Comparison of ENCODE assay signal across 16 cellular contexts in the genomic region with DNA sequence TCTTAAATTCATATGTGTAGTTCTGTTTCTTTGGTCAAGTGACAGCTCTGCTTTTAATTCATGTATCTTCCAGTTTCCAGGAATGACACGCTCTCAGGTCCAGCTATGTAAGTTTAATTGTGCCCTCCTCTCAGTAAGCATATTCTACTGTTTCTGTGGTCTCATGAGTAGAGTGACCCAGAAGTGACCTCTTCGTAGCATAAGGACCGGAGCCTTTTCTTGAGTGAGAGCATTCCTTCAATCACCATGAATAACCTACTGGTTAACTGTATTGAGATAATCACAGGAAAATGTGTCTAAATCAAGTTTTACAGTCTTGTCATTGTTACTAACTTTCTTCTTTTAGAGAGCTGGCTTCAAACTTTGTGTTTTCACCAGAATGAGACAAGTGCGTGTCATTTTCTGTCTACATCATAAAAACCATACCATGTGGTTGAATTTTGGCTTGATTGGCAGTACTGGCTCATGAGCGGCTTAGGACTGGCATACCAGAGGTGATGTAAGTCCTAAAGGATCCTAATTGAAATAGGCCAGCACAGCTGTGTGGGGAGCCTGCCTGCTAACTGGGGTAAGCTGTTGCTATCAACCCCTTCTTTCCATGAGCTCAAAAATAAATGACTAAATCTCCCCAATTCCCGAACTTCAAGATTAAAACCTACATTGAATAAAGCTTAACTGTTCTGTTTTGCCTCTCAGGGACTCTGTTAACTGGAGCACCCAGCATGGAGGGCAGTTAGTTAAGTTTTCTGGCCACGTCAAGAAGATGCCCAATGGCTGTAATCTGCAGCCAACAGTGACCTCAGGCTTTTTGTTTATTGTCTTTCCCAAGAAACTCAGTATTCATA. TPM values are rescaled to one million over a fixed set of nuclear protein-coding genes. Genes with fewer than 3 reads are reported as not detected.
DNase-seq lines count a peak whose midpoint lies in the region; ATAC-seq and TF ChIP-seq lines count a peak whose summit lies in the region.
"Had no signal": no experiment of that assay in that cellular context is flagged by ENCODE, and none has a peak within 500 bp of the region (broad histone marks: within the 10 kb centered on the region; RNA-seq: fewer than 3 reads in every experiment).

No MANE protein-coding gene starts in this region.

- H3K4me1 Mint-ChIP-seq in osteocyte (ENCODE audit: unreplicated experiment): peaks cover 18% of the 10 kb centered on the region
- H3K4me1 Mint-ChIP-seq: activated naive CD4-positive, alpha-beta T cell treated with anti-CD3 and anti-CD28 coated beads, Interleukin-2, amount 10 ng/mL, durations not matched to agents 7 days and 5 days had no signal

- H3K4me3 Mint-ChIP-seq in osteocyte (ENCODE audit: unreplicated experiment): no peak overlapping the region
- H3K4me3 Mint-ChIP-seq: activated CD8-positive, alpha-beta T cell treated with anti-CD3 and anti-CD28 coated beads, Interleukin-2, amount 10 ng/mL, durations not matched to agents 7 days and 5 days; activated naive CD4-positive, alpha-beta T cell treated with anti-CD3 and anti-CD28 coated beads, Interleukin-2, amount 10 ng/mL, durations not matched to agents 7 days and 5 days; CD4-positive, alpha-beta T cell had no signal

- peak overlapping the region; percentile 83 to 91 for H3K27ac ChIP-seq in SK-N-SH (ENCODE audit: low read depth in 2 of 2, low read length in 1 of 2)
- H3K27ac ChIP-seq: left lung, RWPE1 had no signal

- TF ChIP-seq RAD21 in SK-N-SH (IDR thresholded peaks at IDR 0.05; ENCODE audit: low read length): no peak

- H3K79me2 ChIP-seq in SK-N-SH (ENCODE audit: insufficient read depth): peaks cover 98% of the 10 kb centered on the region

- peak overlapping the region; percentile 82 for H3K9ac ChIP-seq in SK-N-SH

- H2AFZ ChIP-seq in SK-N-SH (ENCODE audit: low read depth): no peak overlapping the region

- H3K4me2 ChIP-seq in SK-N-SH: peak overlapping the region; percentile 84

- no peaks in the 10 kb centered on the region for H3K27me3 ChIP-seq in SK-N-SH (ENCODE audit: insufficient read depth)
- H3K27me3 ChIP-seq: left lung had no signal

- H3K9me3 Mint-ChIP-seq in osteocyte (ENCODE audit: unreplicated experiment): no peaks in the 10 kb centered on the region
- H3K9me3 Mint-ChIP-seq: activated naive CD4-positive, alpha-beta T cell treated with anti-CD3 and anti-CD28 coated beads, Interleukin-2, amount 10 ng/mL, durations not matched to agents 7 days and 5 days; CD4-positive, alpha-beta T cell had no signal

- TF ChIP-seq CTCF in SK-N-SH (IDR thresholded peaks at IDR 0.05): no peak
- no peak for TF ChIP-seq CTCF in fibroblast of villous mesenchyme (IDR thresholded peaks at IDR 0.05; ENCODE audit: insufficient read depth, low read depth, low read length)
- no peak for TF ChIP-seq CTCF in osteocyte (IDR thresholded peaks at IDR 0.05)

- H3K27ac Mint-ChIP-seq in osteocyte (ENCODE audit: unreplicated experiment): no peak overlapping the region
- H3K27ac Mint-ChIP-seq: activated CD8-positive, alpha-beta T cell treated with anti-CD3 and anti-CD28 coated beads, Interleukin-2, amount 10 ng/mL, durations not matched to agents 7 days and 5 days; activated naive CD4-positive, alpha-beta T cell treated with anti-CD3 and anti-CD28 coated beads, Interleukin-2, amount 10 ng/mL, durations not matched to agents 7 days and 5 days; CD4-positive, alpha-beta T cell had no signal

- CTCF ChIA-PET in SK-N-SH (lab: Yijun Ruan, JAX): interaction anchor here (1.1 kb wide), 1 partner anchor 14 kb away, joined by 3 read pairs; no protein-coding TSS in a partner anchor

- no peaks in the 10 kb centered on the region for H3K9me2 ChIP-seq in SK-N-SH

- DNase-seq in EH (ENCODE audit: low read depth) (peak; percentile 96), SK-N-SH (no peak), fibroblast of villous mesenchyme (ENCODE audit: low read depth) (peak; percentile 38), skeletal muscle cell (ENCODE audit: low read depth) (peak; percentile 77), osteocyte (ENCODE audit: extremely low spot score, unreplicated experiment) (no peak), GF-D8 (lab: John Stamatoyannopoulos, UW) (no peak)
- DNase-seq: activated CD8-positive, alpha-beta T cell treated with anti-CD3 and anti-CD28 coated beads, Interleukin-2, amount 10 ng/mL, durations not matched to agents 7 days and 5 days; activated naive CD4-positive, alpha-beta T cell treated with anti-CD3 and anti-CD28 coated beads, Interleukin-2, amount 10 ng/mL, durations not matched to agents 7 days and 5 days; CD4-positive, alpha-beta T cell; glutamatergic neuron; left lung; NCI-H1092; NCI-H446 had no signal

- no peaks in the 10 kb centered on the region for H3K9me3 ChIP-seq in SK-N-SH
- H3K9me3 ChIP-seq: left lung had no signal

- peak in 1 of 2 experiments; percentile 63; a peak in 1 of 4 replicates for TF ChIP-seq EP300 in SK-N-SH (IDR thresholded peaks at IDR 0.05; ENCODE audit: borderline replicate concordance in 1 of 2, low read depth in 1 of 2, low read length in 1 of 2)

- H3K36me3 ChIP-seq in SK-N-SH (replicated peaks in 1 of 2; ENCODE audit: control insufficient read depth in 1 of 2, insufficient read depth in 2 of 2, low read length in 1 of 2): peaks cover 0 to 35% of the 10 kb centered on the region in 2 experiments
- H3K36me3 ChIP-seq: left lung had no signal

- 35% methylated on average over 7 of the region's 7 CpGs for WGBS in SK-N-SH (ENCODE audit: low lambda C conversion rate)

- peak overlapping the region in 1 of 2 experiments; percentile 81; a peak in 2 of 4 replicates for H3K4me3 ChIP-seq in SK-N-SH (ENCODE audit: low read depth in 2 of 2, low read length in 1 of 2)
- H3K4me3 ChIP-seq in fibroblast of villous mesenchyme (ENCODE audit: low read depth, low read length): no peak overlapping the region
- H3K4me3 ChIP-seq in skeletal muscle cell (ENCODE audit: low read depth, low read length): no peak overlapping the region
- H3K4me3 ChIP-seq: left lung had no signal

- POLR2A ChIA-PET in SK-N-SH (lab: Yijun Ruan, JAX): no interaction called here

- peaks cover 0 to 21% of the 10 kb centered on the region in 2 experiments; a peak in 3 of 4 replicates for H3K4me1 ChIP-seq in SK-N-SH (ENCODE audit: control insufficient read depth in 1 of 2, insufficient read depth in 2 of 2, low read depth in 1 of 2, low read length in 1 of 2)
- H3K4me1 ChIP-seq: left lung had no signal

- ATAC-seq in GM21529 (IDR thresholded peaks at IDR 0.05; ENCODE audit: unreplicated experiment) (no peak), GM18909 (IDR thresholded peaks at IDR 0.05; ENCODE audit: poor library complexity, unreplicated experiment) (no peak)
- ATAC-seq: activated CD8-positive, alpha-beta T cell treated with anti-CD3 and anti-CD28 coated beads, Interleukin-2, amount 10 ng/mL, durations not matched to agents 7 days and 5 days; left lung had no signal

- no peaks in the 10 kb centered on the region for H4K20me1 ChIP-seq in SK-N-SH (ENCODE audit: insufficient read depth)

- no peaks in the 10 kb centered on the region for H3K36me3 Mint-ChIP-seq in osteocyte (ENCODE audit: unreplicated experiment)
- H3K36me3 Mint-ChIP-seq: activated naive CD4-positive, alpha-beta T cell treated with anti-CD3 and anti-CD28 coated beads, Interleukin-2, amount 10 ng/mL, durations not matched to agents 7 days and 5 days had no signal

- H3F3A ChIP-seq in SK-N-SH (replicated peaks; ENCODE audit: insufficient read depth): peaks cover 46% of the 10 kb centered on the region

- H3K27me3 Mint-ChIP-seq in osteocyte (ENCODE audit: unreplicated experiment): no peaks in the 10 kb centered on the region

TF ChIP-seq in SK-N-SH, 30 proteins besides CTCF, POLR2A, EP300 and RAD21 (continues in another document):
- TF ChIP-seq EZH2phosphoT487 (IDR thresholded peaks at IDR 0.05; ENCODE audit: borderline replicate concordance, low read depth) (no peak), NFIC (IDR thresholded peaks at IDR 0.05; ENCODE audit: borderline replicate concordance) (peak; percentile 61), YY1 (IDR thresholded peaks at IDR 0.05; ENCODE audit: low read depth) (0 out of 2 replicates have a peak, but pooled peaks have one; percentile 13), FOSL2 (IDR thresholded peaks at IDR 0.05; ENCODE audit: borderline replicate concordance, low read depth) (no peak), FOXJ3 (CRISPR knock-in tag; IDR thresholded peaks at IDR 0.05) (no peak)
- TF ChIP-seq, protein P1, sequence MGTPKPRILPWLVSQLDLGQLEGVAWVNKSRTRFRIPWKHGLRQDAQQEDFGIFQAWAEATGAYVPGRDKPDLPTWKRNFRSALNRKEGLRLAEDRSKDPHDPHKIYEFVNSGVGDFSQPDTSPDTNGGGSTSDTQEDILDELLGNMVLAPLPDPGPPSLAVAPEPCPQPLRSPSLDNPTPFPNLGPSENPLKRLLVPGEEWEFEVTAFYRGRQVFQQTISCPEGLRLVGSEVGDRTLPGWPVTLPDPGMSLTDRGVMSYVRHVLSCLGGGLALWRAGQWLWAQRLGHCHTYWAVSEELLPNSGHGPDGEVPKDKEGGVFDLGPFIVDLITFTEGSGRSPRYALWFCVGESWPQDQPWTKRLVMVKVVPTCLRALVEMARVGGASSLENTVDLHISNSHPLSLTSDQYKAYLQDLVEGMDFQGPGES (IDR thresholded peaks at IDR 0.05; ENCODE audit: low read depth, low read length): no peak
- TF ChIP-seq, protein P2, sequence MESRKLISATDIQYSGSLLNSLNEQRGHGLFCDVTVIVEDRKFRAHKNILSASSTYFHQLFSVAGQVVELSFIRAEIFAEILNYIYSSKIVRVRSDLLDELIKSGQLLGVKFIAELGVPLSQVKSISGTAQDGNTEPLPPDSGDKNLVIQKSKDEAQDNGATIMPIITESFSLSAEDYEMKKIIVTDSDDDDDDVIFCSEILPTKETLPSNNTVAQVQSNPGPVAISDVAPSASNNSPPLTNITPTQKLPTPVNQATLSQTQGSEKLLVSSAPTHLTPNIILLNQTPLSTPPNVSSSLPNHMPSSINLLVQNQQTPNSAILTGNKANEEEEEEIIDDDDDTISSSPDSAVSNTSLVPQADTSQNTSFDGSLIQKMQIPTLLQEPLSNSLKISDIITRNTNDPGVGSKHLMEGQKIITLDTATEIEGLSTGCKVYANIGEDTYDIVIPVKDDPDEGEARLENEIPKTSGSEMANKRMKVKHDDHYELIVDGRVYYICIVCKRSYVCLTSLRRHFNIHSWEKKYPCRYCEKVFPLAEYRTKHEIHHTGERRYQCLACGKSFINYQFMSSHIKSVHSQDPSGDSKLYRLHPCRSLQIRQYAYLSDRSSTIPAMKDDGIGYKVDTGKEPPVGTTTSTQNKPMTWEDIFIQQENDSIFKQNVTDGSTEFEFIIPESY (IDR thresholded peaks at IDR 0.05; ENCODE audit: borderline replicate concordance, low read depth): no peak

RNA-seq across cellular contexts. Expression of a gene that starts 4.8 kb away (rescaled TPM):
- 114 and 163 TPM in 2 replicates for polyA plus RNA-seq in SK-N-SH (2012; rRNA removed)
- 59.3 and 94.0 TPM in 2 replicates for polyA plus RNA-seq in SK-N-SH (2012; cell fraction: cytosol; rRNA removed)
- 215 and 304 TPM in 2 replicates for polyA plus RNA-seq in SK-N-SH (2012; cell fraction: nucleus; rRNA removed)
- total RNA-seq in fibroblast of villous mesenchyme (3.0 and 10.0 TPM in 2 replicates), osteocyte (1.2 and 1.5 TPM in 2 replicates)
- total RNA-seq: activated CD8-positive, alpha-beta T cell treated with anti-CD3 and anti-CD28 coated beads, Interleukin-2, amount 10 ng/mL, durations not matched to agents 7 days and 5 days; CD4-positive, alpha-beta T cell had no signal

Comparison
In these comparisons a context has a peak if more than half of its experiments do, and no peak if none do; other contexts are left out.
1. DNase-seq: peak in EH (single experiment), fibroblast of villous mesenchyme (single experiment) and skeletal muscle cell (single experiment); none in SK-N-SH (single experiment), osteocyte (single experiment) and GF-D8 (single experiment).